ENCODE assay signal across 27 cellular contexts in genomic region chr2:58138631-58139030, GRCh38.
DNase-seq lines count a peak whose midpoint lies in the region; ATAC-seq, FAIRE-seq and TF ChIP-seq lines count a peak whose summit lies in the region.
"Had no signal": no experiment of that assay in that cellular context is flagged by ENCODE, and none has a peak within 500 bp of the region (broad histone marks: within the 10 kb centered on the region; RNA-seq: fewer than 3 reads in every experiment).

No MANE protein-coding gene starts in this region.

- DNase-seq in EH (ENCODE audit: low read depth), result peak; percentile 9
- no peak for DNase-seq in chondrocyte (ENCODE audit: low spot score)
- peak; percentile 15 for DNase-seq in fibroblast of the aortic adventitia (ENCODE audit: low read depth)
- DNase-seq in vagina (ENCODE audit: extremely low spot score in 2 of 2), result no peak
- no peak for DNase-seq in NCI-H2107 (lab: John Stamatoyannopoulos, UW)
- DNase-seq in small intestine, result no peak
- DNase-seq: Caco-2; CD8-positive, alpha-beta T cell; EL; GDM1; KBM-7; NCI-H1105; NCI-H1436 treated with DMSO at 0.1 percent for 48 hours; NCI-H187 treated with DMSO at 0.1 percent for 48 hours; NCI-H446; NCI-H524 treated with DMSO at 0.1 percent for 48 hours; NCI-H774 had no signal

- H3K4me1 ChIP-seq in vagina (peaks cover 9% of the 10 kb centered on the region), small intestine (ENCODE audit: control insufficient read depth in 2 of 2, insufficient read depth in 1 of 2, low read depth in 1 of 2, low read length in 1 of 2) (no peaks in the 10 kb centered on the region)
- H3K4me1 ChIP-seq: Caco-2 had no signal

- no peaks in the 10 kb centered on the region for H3K36me3 ChIP-seq in vagina
- peaks cover 2 to 4% of the 10 kb centered on the region in 2 donors for H3K36me3 ChIP-seq in small intestine (ENCODE audit: control insufficient read depth in 2 of 2, insufficient read depth in 2 of 2, low read length in 2 of 2)
- H3K36me3 ChIP-seq: SJCRH30 had no signal

- peak; percentile 28 for ATAC-seq in SK-N-SH treated with all-trans-retinoic acid at 6 μM for 48 hours
- ATAC-seq in GM21717 (IDR thresholded peaks at IDR 0.05; ENCODE audit: unreplicated experiment), result no peak
- ATAC-seq: CD8-positive, alpha-beta T cell; GM12878; Right ventricle myocardium inferior had no signal

- intact Hi-C loops in vagina (cut with DNase I), result no loop called here

- H3K27me3 ChIP-seq in vagina (no peaks in the 10 kb centered on the region), small intestine (ENCODE audit: control insufficient read depth in 2 of 2, insufficient read depth in 2 of 2, low read length in 2 of 2) (no peaks in the 10 kb centered on the region)
- H3K27me3 ChIP-seq: SJCRH30 had no signal

- 76 to 96% (median 90%) methylated on average over 1 of the region's 1 CpG for WGBS in small intestine, 3 donors

- peaks cover 13% of the 10 kb centered on the region for H3K4me1 Mint-ChIP-seq in chondrocyte (ENCODE audit: low read depth)
- H3K4me1 Mint-ChIP-seq: B cell had no signal

- no peak overlapping the region for H3K4me3 Mint-ChIP-seq in chondrocyte (ENCODE audit: unreplicated experiment)
- H3K4me3 Mint-ChIP-seq: B cell; CD8-positive, alpha-beta T cell had no signal

- FAIRE-seq in small intestine (lab: Jason Lieb, UNC), result no peak
- FAIRE-seq: GM12878, H54, HTR-8/SVneo had no signal

- no peak overlapping the region for H3K27ac ChIP-seq in vagina
- H3K27ac ChIP-seq in small intestine (ENCODE audit: low read depth in 1 of 2, low read length in 1 of 2), result no peak overlapping the region
- H3K27ac ChIP-seq: 22Rv1, C4-2B had no signal

- TF ChIP-seq CTCF in chondrocyte (IDR thresholded peaks at IDR 0.05) (no peak), fibroblast of the aortic adventitia (IDR thresholded peaks at IDR 0.05; ENCODE audit: insufficient read depth, low read length) (no peak), vagina (IDR thresholded peaks at IDR 0.05) (no peak)

- peak overlapping the region; percentile 51 for H3K27ac Mint-ChIP-seq in chondrocyte (ENCODE audit: unreplicated experiment)
- H3K27ac Mint-ChIP-seq: B cell; CD8-positive, alpha-beta T cell had no signal

- no peaks in the 10 kb centered on the region for H3K27me3 Mint-ChIP-seq in chondrocyte (ENCODE audit: low read depth)
- H3K27me3 Mint-ChIP-seq: B cell had no signal

- no peaks in the 10 kb centered on the region for H3K9me3 Mint-ChIP-seq in chondrocyte (ENCODE audit: low read depth)
- H3K9me3 Mint-ChIP-seq: CD8-positive, alpha-beta T cell had no signal

- H3K9me3 ChIP-seq in vagina, result no peaks in the 10 kb centered on the region
- no peaks in the 10 kb centered on the region for H3K9me3 ChIP-seq in small intestine (ENCODE audit: control insufficient read depth, low read depth)
- H3K9me3 ChIP-seq: Caco-2, SJCRH30 had no signal

- peaks cover 2% of the 10 kb centered on the region for H3K36me3 Mint-ChIP-seq in chondrocyte (ENCODE audit: low read depth)

- no peak for TF ChIP-seq POLR2A in vagina (IDR thresholded peaks at IDR 0.05)

- H3K4me3 ChIP-seq in fibroblast of the aortic adventitia (ENCODE audit: low read depth, low read length) (no peak overlapping the region), vagina (no peak overlapping the region), small intestine (ENCODE audit: low read depth in 1 of 2, low read length in 2 of 2) (no peak overlapping the region)
- H3K4me3 ChIP-seq: GM12878, SJCRH30 had no signal

TF ChIP-seq in SK-N-SH treated with all-trans-retinoic acid at 6 μM for 48 hours, 23 proteins besides CTCF, POLR2A, EP300 and RAD21:
- TF ChIP-seq OSR1 (CRISPR knock-in tag; IDR thresholded peaks at IDR 0.05) (no peak), BACH2 (CRISPR knock-in tag; IDR thresholded peaks at IDR 0.05; ENCODE audit: borderline replicate concordance) (no peak), RARB (CRISPR knock-in tag; IDR thresholded peaks at IDR 0.05) (no peak), POU6F1 (CRISPR knock-in tag; IDR thresholded peaks at IDR 0.05; ENCODE audit: borderline replicate concordance, low read depth) (no peak), TCF4 (CRISPR knock-in tag; IDR thresholded peaks at IDR 0.05; ENCODE audit: borderline replicate concordance) (no peak), TOX (CRISPR knock-in tag; IDR thresholded peaks at IDR 0.05; ENCODE audit: borderline replicate concordance) (no peak), ZNF565 (CRISPR knock-in tag; conservative IDR thresholded peaks at IDR 0.05; ENCODE audit: low read depth) (no peak), ESRRG (CRISPR knock-in tag; IDR thresholded peaks at IDR 0.05) (no peak)

Comparison
In these comparisons a context has a peak if more than half of its experiments do, and no peak if none do; other contexts are left out.
1. DNase-seq: peak in EH (single experiment) and fibroblast of the aortic adventitia (single experiment); none in chondrocyte (single experiment), vagina (0 of 2), NCI-H2107 (single experiment) and small intestine (single experiment).